Comparison of ENCODE assay signal across 11 cellular contexts in the genomic region with DNA sequence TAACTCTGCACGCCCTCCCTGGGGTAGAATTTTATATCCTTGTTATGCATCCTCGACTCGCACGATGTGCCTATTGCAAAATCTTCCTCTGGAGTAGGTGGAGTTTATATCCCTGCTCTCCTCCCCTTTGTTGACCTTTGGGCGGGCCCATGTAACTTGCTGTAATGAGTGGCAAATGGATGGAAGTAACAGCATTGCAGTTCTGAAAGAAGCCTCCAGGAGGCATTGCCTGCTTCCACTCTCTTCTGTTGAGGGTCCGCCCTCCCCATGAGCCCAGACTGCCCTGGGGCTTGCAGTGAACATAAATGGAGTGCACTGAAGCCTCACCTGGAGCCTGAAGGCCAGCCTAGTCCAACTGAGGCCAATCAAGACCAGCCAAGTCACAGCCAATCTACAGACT.
DNase-seq lines count a peak whose midpoint lies in the region; TF ChIP-seq lines count a peak whose summit lies in the region.
"Had no signal": no experiment of that assay in that cellular context is flagged by ENCODE, and none has a peak within 500 bp of the region (broad histone marks: within the 10 kb centered on the region; RNA-seq: fewer than 3 reads in every experiment).

No MANE protein-coding gene starts in this region.

- DNase-seq in NCI-H1092 treated with DMSO at 0.1 percent for 48 hours (lab: John Stamatoyannopoulos, UW) (peak; percentile 12), NCI-H1092 (lab: John Stamatoyannopoulos, UW) (no peak), GM20000 (ENCODE audit: low spot score) (no peak), OCI-M1 (lab: John Stamatoyannopoulos, UW) (peak; percentile 15), iPS-NIHi7 (ENCODE audit: extremely low spot score) (peak; percentile 78), sigmoid colon (no peak), adrenal gland (no peak)
- no peak for DNase-seq in activated naive CD4-positive, alpha-beta T cell treated with anti-CD3 and anti-CD28 coated beads for 36 hours
- DNase-seq: effector memory CD8-positive, alpha-beta T cell had no signal

- H3K4me1 ChIP-seq in sigmoid colon (no peaks in the 10 kb centered on the region), adrenal gland (replicated peaks in 1 of 2) (no peaks in the 10 kb centered on the region)
- H3K4me1 ChIP-seq: vagina had no signal

- H3K36me3 ChIP-seq in sigmoid colon (no peaks in the 10 kb centered on the region), adrenal gland (replicated peaks in 1 of 2) (no peaks in the 10 kb centered on the region)
- H3K36me3 ChIP-seq: vagina had no signal

- H3K27me3 ChIP-seq in sigmoid colon, result peaks cover 0 to 22% (median 0%) of the 10 kb centered on the region in 3 donors
- peaks cover 4% of the 10 kb centered on the region for H3K27me3 ChIP-seq in adrenal gland
- H3K27me3 ChIP-seq: vagina had no signal

- no peak overlapping the region for H3K4me3 ChIP-seq in sigmoid colon
- no peak overlapping the region for H3K4me3 ChIP-seq in adrenal gland
- H3K4me3 ChIP-seq: vagina had no signal

- TF ChIP-seq CTCF in GM20000 (IDR thresholded peaks at IDR 0.05; ENCODE audit: extremely low read depth, missing control alignments) (peak; percentile 7), sigmoid colon (IDR thresholded peaks at IDR 0.05) (no peak), adrenal gland (IDR thresholded peaks at IDR 0.05) (no peak)

- no peak overlapping the region for H3K4me3 Mint-ChIP-seq in activated naive CD4-positive, alpha-beta T cell treated with anti-CD3 and anti-CD28 coated beads for 36 hours
- H3K4me3 Mint-ChIP-seq: effector memory CD8-positive, alpha-beta T cell; T-helper 1 cell treated with Interleukin-12 subunit alpha and Interleukin-12 subunit beta and Interleukin-4 antibody, amounts not matched to agents 30 μg/mL and 1 μg/mL, for 36 hours had no signal

- peaks cover 15% of the 10 kb centered on the region for H3K27me3 Mint-ChIP-seq in activated naive CD4-positive, alpha-beta T cell treated with anti-CD3 and anti-CD28 coated beads for 36 hours (ENCODE audit: low read depth)

- H3K27ac ChIP-seq in sigmoid colon (no peak overlapping the region), adrenal gland (no peak overlapping the region)
- H3K27ac ChIP-seq: vagina had no signal

- H3K9me3 ChIP-seq in sigmoid colon, result no peaks in the 10 kb centered on the region
- no peaks in the 10 kb centered on the region for H3K9me3 ChIP-seq in adrenal gland (replicated peaks in 1 of 3)
- H3K9me3 ChIP-seq: vagina had no signal

- H3K9me3 Mint-ChIP-seq in activated naive CD4-positive, alpha-beta T cell treated with anti-CD3 and anti-CD28 coated beads for 36 hours, result no peaks in the 10 kb centered on the region
- H3K9me3 Mint-ChIP-seq: effector memory CD8-positive, alpha-beta T cell; T-helper 1 cell treated with Interleukin-12 subunit alpha and Interleukin-12 subunit beta and Interleukin-4 antibody, amounts not matched to agents 30 μg/mL and 1 μg/mL, for 36 hours had no signal

- TF ChIP-seq POLR2A in sigmoid colon (IDR thresholded peaks at IDR 0.05) (no peak), adrenal gland (IDR thresholded peaks at IDR 0.05) (no peak)

- no peaks in the 10 kb centered on the region for H3K4me1 Mint-ChIP-seq in activated naive CD4-positive, alpha-beta T cell treated with anti-CD3 and anti-CD28 coated beads for 36 hours (ENCODE audit: low read depth)

- 45 to 67% methylated on average over 6 of the region's 6 CpGs for WGBS in sigmoid colon, 2 donors
- WGBS in adrenal gland, 4 donors, result 75 to 83% (median 82%) methylated on average over 6 of the region's 6 CpGs

- no peaks in the 10 kb centered on the region for H3K36me3 Mint-ChIP-seq in activated naive CD4-positive, alpha-beta T cell treated with anti-CD3 and anti-CD28 coated beads for 36 hours (ENCODE audit: low read depth)

- CTCF ChIA-PET in activated naive CD4-positive, alpha-beta T cell treated with anti-CD3 and anti-CD28 coated beads for 36 hours (lab: Charles Lee), result no interaction called here

- TF ChIP-seq EP300 in sigmoid colon (IDR thresholded peaks at IDR 0.05), result no peak

- H3K27ac Mint-ChIP-seq in activated naive CD4-positive, alpha-beta T cell treated with anti-CD3 and anti-CD28 coated beads for 36 hours, result no peak overlapping the region
- H3K27ac Mint-ChIP-seq: effector memory CD8-positive, alpha-beta T cell; T-helper 1 cell treated with Interleukin-12 subunit alpha and Interleukin-12 subunit beta and Interleukin-4 antibody, amounts not matched to agents 30 μg/mL and 1 μg/mL, for 36 hours had no signal

- intact Hi-C loops in sigmoid colon (cut with DNase I), result no loop called here
- intact Hi-C loops in adrenal gland (cut with DNase I), result no loop called here
- intact Hi-C loops in activated naive CD4-positive, alpha-beta T cell treated with anti-CD3 and anti-CD28 coated beads for 36 hours (cut with micrococcal nuclease), result no loop called here

Comparison
In these comparisons a context has a peak if more than half of its experiments do, and no peak if none do; other contexts are left out.
1. DNase-seq: peak in NCI-H1092 treated with DMSO at 0.1 percent for 48 hours (single experiment), OCI-M1 (single experiment) and iPS-NIHi7 (single experiment); none in NCI-H1092 (single experiment), GM20000 (single experiment), sigmoid colon (single experiment), adrenal gland (0 of 7) and activated naive CD4-positive, alpha-beta T cell treated with anti-CD3 and anti-CD28 coated beads for 36 hours (single experiment).